In genomic region chr1:168664069-168664834, GRCh38 we compare ENCODE assay signal across 16 cellular contexts.
"Had no signal": no experiment of that assay in that cellular context is flagged by ENCODE, and none has a peak within 500 bp of the region (broad histone marks: within the 10 kb centered on the region; RNA-seq: fewer than 3 reads in every experiment).

No MANE protein-coding gene starts in this region.

- H3K36me3 ChIP-seq: adrenal gland, cardiac muscle cell, left lung, neutrophil, tibial nerve, vagina had no signal

- H3K27ac ChIP-seq: adrenal gland, cardiac muscle cell, left lung, neutrophil, tibial nerve, vagina had no signal

- FAIRE-seq: TTC549 had no signal

- H3K4me3 ChIP-seq: adrenal gland, cardiac muscle cell, left lung, tibial nerve, vagina had no signal

- H3K4me1 ChIP-seq: adrenal gland, left lung, tibial nerve, vagina had no signal

- DNase-seq: activated B cell treated with CpG ODN at 0.5 μM for 24 hours; activated CD4-positive, alpha-beta T cell treated with anti-CD3 and anti-CD28 coated beads for 48 hours; activated CD8-positive, alpha-beta T cell treated with anti-CD3 and anti-CD28 coated beads for 36 hours; activated effector memory CD4-positive, alpha-beta T cell treated with anti-CD3 and anti-CD28 coated beads, Interleukin-2, amount 50 U/mL, for 16 hours; activated T-cell treated with anti-CD3 and anti-CD28 coated beads, Interleukin-2, amount 50 U/mL, for 4 hours; adrenal gland; islet precursor cell; left lung; natural killer cell; stimulated activated CD4-positive, alpha-beta T cell treated with anti-CD3 and anti-CD28 coated beads, Interleukin-2, amount 100 ng/mL, for 48 hours had no signal

- H3K27me3 ChIP-seq: adrenal gland, cardiac muscle cell, left lung, neutrophil, tibial nerve, vagina had no signal

- H3K9me3 ChIP-seq: adrenal gland, left lung, neutrophil, tibial nerve, vagina had no signal

- ATAC-seq: activated CD8-positive, alpha-beta T cell treated with anti-CD3 and anti-CD28 coated beads for 36 hours; activated T-cell treated with anti-CD3 and anti-CD28 coated beads, Interleukin-2, amount 50 U/mL, for 4 hours; left lung; natural killer cell; stimulated activated memory B cell treated with anti-CD40 and anti-IgM and Interleukin-4, amounts not matched to agents 10 μg/mL and 1 μg/mL and 100 μg/mL, for 72 hours had no signal
